Comparison of ENCODE assay signal across 8 cellular contexts in genomic region chr12:131092911-131093901, GRCh38.
DNase-seq lines count a peak whose midpoint lies in the region; ATAC-seq and TF ChIP-seq lines count a peak whose summit lies in the region.

No MANE protein-coding gene starts in this region.

- no peak overlapping the region for H3K27ac Mint-ChIP-seq in activated B cell treated with CpG ODN at 0.5 μM for 24 hours

- no peaks in the 10 kb centered on the region for H3K9me3 Mint-ChIP-seq in activated B cell treated with CpG ODN at 0.5 μM for 24 hours

- H3K27me3 Mint-ChIP-seq in activated B cell treated with CpG ODN at 0.5 μM for 24 hours = peaks cover 3% of the 10 kb centered on the region

- H3K36me3 Mint-ChIP-seq in activated B cell treated with CpG ODN at 0.5 μM for 24 hours (ENCODE audit: low read depth) = no peaks in the 10 kb centered on the region

- CTCF ChIA-PET in activated B cell treated with CpG ODN at 0.5 μM for 24 hours (lab: Charles Lee) = interaction anchor here (1.3 kb wide), 1 partner anchor 12 kb away, joined by 3 read pairs; no protein-coding TSS in a partner anchor

- intact Hi-C loops in activated B cell treated with CpG ODN at 0.5 μM for 24 hours (cut with micrococcal nuclease) (loop anchor here (5.0 kb wide), 1 partner anchor 111 kb away; no protein-coding TSS in a partner anchor), posterior vena cava (cut with DNase I) (loop anchor here in 1 of 2 donors (5.0 kb wide), 1 partner anchor 641 kb away; no protein-coding TSS in a partner anchor)

- peak; percentile 84 for DNase-seq in Daoy (ENCODE audit: low read depth)
- DNase-seq in activated B cell treated with CpG ODN at 0.5 μM for 24 hours = peak; percentile 18
- peak; percentile 73 for DNase-seq in posterior vena cava (ENCODE audit: low spot score)
- DNase-seq in NCI-H510A treated with DMSO at 0.1 percent for 48 hours (lab: John Stamatoyannopoulos, UW) = no peak
- no peak for DNase-seq in NCI-H1105 treated with DMSO at 0.1 percent for 48 hours (lab: John Stamatoyannopoulos, UW)
- no peak for DNase-seq in activated CD4-positive, CD25-positive, alpha-beta regulatory T cell (lab: John Stamatoyannopoulos, UW)

- peak overlapping the region; percentile 0 for H3K4me3 Mint-ChIP-seq in activated B cell treated with CpG ODN at 0.5 μM for 24 hours

- POLR2A ChIA-PET in activated B cell treated with CpG ODN at 0.5 μM for 24 hours (lab: Charles Lee) = no interaction called here

- ATAC-seq in GM19395 (IDR thresholded peaks at IDR 0.05; ENCODE audit: unreplicated experiment) (peak; percentile 60), HG03175 (IDR thresholded peaks at IDR 0.05; ENCODE audit: unreplicated experiment) (peak; percentile 61), activated B cell treated with CpG ODN at 0.5 μM for 24 hours (ENCODE audit: low read depth) (peak; percentile 53)

- no peak for TF ChIP-seq CTCF in activated B cell treated with CpG ODN at 0.5 μM for 24 hours (IDR thresholded peaks at IDR 0.05)

- peaks cover 15% of the 10 kb centered on the region for H3K4me1 Mint-ChIP-seq in activated B cell treated with CpG ODN at 0.5 μM for 24 hours

Comparison
In these comparisons a context has a peak if more than half of its experiments do, and no peak if none do; other contexts are left out.
1. DNase-seq: peak in Daoy (single experiment), activated B cell treated with CpG ODN at 0.5 μM for 24 hours (single experiment) and posterior vena cava (single experiment); none in NCI-H510A treated with DMSO at 0.1 percent for 48 hours (single experiment), NCI-H1105 treated with DMSO at 0.1 percent for 48 hours (single experiment) and activated CD4-positive, CD25-positive, alpha-beta regulatory T cell (0 of 4).
2. Peak in every context shown above with its lines, with median percentiles within 50 percentile points of each other: ATAC-seq.